ENCODE assay signal across 21 cellular contexts in the genomic region with DNA sequence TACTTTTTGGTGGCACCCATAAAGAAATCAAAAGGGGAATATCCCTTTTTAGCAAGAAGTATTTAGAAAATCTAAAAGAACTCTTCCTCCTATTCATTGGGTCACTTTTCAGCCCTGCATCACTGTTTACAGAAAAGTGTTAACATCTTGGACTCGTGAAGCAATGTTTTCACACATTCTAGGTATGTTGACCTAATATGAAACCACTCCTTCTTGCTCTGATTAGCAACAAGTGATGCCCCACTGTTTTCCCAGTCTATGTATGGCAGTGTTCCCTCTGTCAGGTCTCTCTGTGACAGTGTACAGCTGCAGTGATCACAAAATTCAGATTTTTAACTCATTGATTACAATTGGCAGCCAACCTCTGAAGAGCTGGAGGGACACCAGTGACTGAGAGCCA.
DNase-seq lines count a peak whose midpoint lies in the region; ATAC-seq and TF ChIP-seq lines count a peak whose summit lies in the region.
"Had no signal": no experiment of that assay in that cellular context is flagged by ENCODE, and none has a peak within 500 bp of the region (broad histone marks: within the 10 kb centered on the region; RNA-seq: fewer than 3 reads in every experiment).

No MANE protein-coding gene starts in this region.

- H3K9me3 Mint-ChIP-seq in MCF 10A (ENCODE audit: unreplicated experiment) (no peaks in the 10 kb centered on the region), nephron progenitor cell (no peaks in the 10 kb centered on the region)
- H3K9me3 Mint-ChIP-seq: activated CD4-positive, alpha-beta memory T cell treated with anti-CD3 and anti-CD28 coated beads, Interleukin-2, amount 10 ng/mL, durations not matched to agents 7 days and 5 days; endodermal cell; immature natural killer cell; naive B cell had no signal

- H3K4me2 ChIP-seq in hepatocyte = no peak overlapping the region

- 46% methylated on average over 1 of the region's 1 CpG for WGBS in hepatocyte (ENCODE audit: low lambda C conversion rate, missing lambda C conversion rate)
- WGBS in upper lobe of left lung, 2 donors = 55% methylated on average over 1 of the region's 1 CpG

- H3K27me3 Mint-ChIP-seq in MCF 10A (ENCODE audit: insufficient read depth, unreplicated experiment) = no peaks in the 10 kb centered on the region
- H3K27me3 Mint-ChIP-seq in nephron progenitor cell (ENCODE audit: low read depth, poor library complexity) = peaks cover 14% of the 10 kb centered on the region
- H3K27me3 Mint-ChIP-seq: activated CD4-positive, alpha-beta memory T cell treated with anti-CD3 and anti-CD28 coated beads, Interleukin-2, amount 10 ng/mL, durations not matched to agents 7 days and 5 days; naive B cell had no signal

- CTCF ChIA-PET in MCF 10A (lab: Yijun Ruan, JAX) = interaction anchor here (0.5 to 0.9 kb wide), 4 partner anchors 23 to 152 kb away, joined by 3 to 5 read pairs (median 3); no protein-coding TSS in a partner anchor

- H3K4me1 ChIP-seq in breast epithelium (no peaks in the 10 kb centered on the region), hepatocyte (ENCODE audit: insufficient read depth) (no peaks in the 10 kb centered on the region), upper lobe of left lung (peaks cover 0 to 8% (median 6%) of the 10 kb centered on the region in 4 donors)
- H3K4me1 ChIP-seq: ascending aorta, vagina had no signal

- ATAC-seq in upper lobe of left lung (ENCODE audit: low FRiP score in 2 of 2) = peak; percentile 69 to 91
- ATAC-seq: K562 had no signal

- BruUV-seq in MCF 10A (replicated peaks; lab: Mats Ljungman, UMichigan) = no TSS peak

- TF ChIP-seq EP300 in upper lobe of left lung (IDR thresholded peaks at IDR 0.05) = no peak

- no peak for TF ChIP-seq CTCF in MCF 10A (IDR thresholded peaks at IDR 0.05; ENCODE audit: unreplicated experiment)
- no peak for TF ChIP-seq CTCF in breast epithelium (IDR thresholded peaks at IDR 0.05)
- TF ChIP-seq CTCF in hepatocyte (IDR thresholded peaks at IDR 0.05; ENCODE audit: poor library complexity) = no peak
- no peak for TF ChIP-seq CTCF in upper lobe of left lung (IDR thresholded peaks at IDR 0.05)
- no peak for TF ChIP-seq CTCF in nephron progenitor cell (IDR thresholded peaks at IDR 0.05)

- no peak overlapping the region for H3K27ac ChIP-seq in breast epithelium
- H3K27ac ChIP-seq in hepatocyte = peak overlapping the region; percentile 66
- H3K27ac ChIP-seq in upper lobe of left lung = peak overlapping the region in 3 of 4 donors; percentile 28 to 75 (median 71)
- H3K27ac ChIP-seq: ascending aorta, skin epidermis, vagina had no signal

- H3K36me3 ChIP-seq in breast epithelium (no peaks in the 10 kb centered on the region), hepatocyte (replicated peaks; ENCODE audit: insufficient read depth, low read depth) (no peaks in the 10 kb centered on the region), upper lobe of left lung (no peaks in the 10 kb centered on the region)
- H3K36me3 ChIP-seq: ascending aorta, vagina had no signal

- H3K4me3 Mint-ChIP-seq in MCF 10A (ENCODE audit: unreplicated experiment) (no peak overlapping the region), nephron progenitor cell (no peak overlapping the region)
- H3K4me3 Mint-ChIP-seq: activated CD4-positive, alpha-beta memory T cell treated with anti-CD3 and anti-CD28 coated beads, Interleukin-2, amount 10 ng/mL, durations not matched to agents 7 days and 5 days; endodermal cell; immature natural killer cell; naive B cell had no signal

- no peak overlapping the region for H2AFZ ChIP-seq in hepatocyte

- DNase-seq in MCF 10A (ENCODE audit: unreplicated experiment) (peak; percentile 38), breast epithelium (ENCODE audit: low spot score in 2 of 2) (no peak), NCI-H69 (lab: John Stamatoyannopoulos, UW) (peak; percentile 38), hepatocyte (ENCODE audit: low spot score) (peak; percentile 37), upper lobe of left lung (peak in 1 of 2 donors; percentile 51), nephron progenitor cell (no peak), iPS-NIHi11 (ENCODE audit: low spot score) (no peak), epidermal melanocyte (ENCODE audit: insufficient read length, low spot score) (no peak)
- DNase-seq: activated CD4-positive, alpha-beta memory T cell treated with anti-CD3 and anti-CD28 coated beads, Interleukin-2, amount 10 ng/mL, durations not matched to agents 7 days and 5 days; activated naive CD4-positive, alpha-beta T cell treated with anti-CD3 and anti-CD28 coated beads, Interleukin-2, amount 50 U/mL, for 16 hours; activated T-cell treated with anti-CD3 and anti-CD28 coated beads, Interleukin-2, amount 50 U/mL, for 48 hours; C1 segment of cervical spinal cord; head of caudate nucleus; immature natural killer cell; naive B cell; stimulated activated CD4-positive, alpha-beta T cell treated with anti-CD3 and anti-CD28 coated beads, Interleukin-4, amount 100 ng/mL, for 4 hours had no signal

- H3K36me3 Mint-ChIP-seq in MCF 10A (ENCODE audit: insufficient read depth, unreplicated experiment) (peaks cover 8% of the 10 kb centered on the region), nephron progenitor cell (ENCODE audit: low read depth) (no peaks in the 10 kb centered on the region)
- H3K36me3 Mint-ChIP-seq: immature natural killer cell, naive B cell had no signal

- peaks cover 22% of the 10 kb centered on the region for H3K4me1 Mint-ChIP-seq in MCF 10A (ENCODE audit: insufficient read depth, unreplicated experiment)
- H3K4me1 Mint-ChIP-seq in nephron progenitor cell = peaks cover 40% of the 10 kb centered on the region
- H3K4me1 Mint-ChIP-seq: naive B cell had no signal

- H3K4me3 ChIP-seq in breast epithelium (no peak overlapping the region), hepatocyte (no peak overlapping the region), upper lobe of left lung (no peak overlapping the region)
- H3K4me3 ChIP-seq: ascending aorta, K562, skin epidermis, vagina had no signal

- H3K9me3 ChIP-seq in breast epithelium = no peaks in the 10 kb centered on the region
- H3K9me3 ChIP-seq in hepatocyte (ENCODE audit: low read depth) = no peaks in the 10 kb centered on the region
- no peaks in the 10 kb centered on the region for H3K9me3 ChIP-seq in upper lobe of left lung
- H3K9me3 ChIP-seq: ascending aorta, vagina had no signal

- H3K27ac Mint-ChIP-seq in MCF 10A (ENCODE audit: low read depth, unreplicated experiment) (peak overlapping the region; percentile 44), nephron progenitor cell (no peak overlapping the region)
- H3K27ac Mint-ChIP-seq: activated CD4-positive, alpha-beta memory T cell treated with anti-CD3 and anti-CD28 coated beads, Interleukin-2, amount 10 ng/mL, durations not matched to agents 7 days and 5 days had no signal

- TF ChIP-seq POLR2A in breast epithelium (IDR thresholded peaks at IDR 0.05) = no peak
- TF ChIP-seq POLR2A in upper lobe of left lung (IDR thresholded peaks at IDR 0.05) = no peak

- no peaks in the 10 kb centered on the region for H4K20me1 ChIP-seq in hepatocyte (ENCODE audit: insufficient read depth, poor library complexity, severe bottlenecking)

- H3K27me3 ChIP-seq in breast epithelium = no peaks in the 10 kb centered on the region
- no peaks in the 10 kb centered on the region for H3K27me3 ChIP-seq in hepatocyte
- H3K27me3 ChIP-seq in upper lobe of left lung = no peaks in the 10 kb centered on the region
- H3K27me3 ChIP-seq: ascending aorta, vagina had no signal

- intact Hi-C loops in MCF 10A (cut with micrococcal nuclease) = no loop called here
- intact Hi-C loops in breast epithelium (cut with DNase I; ENCODE audit: low total_unique reads) = no loop called here

- POLR2A ChIA-PET in MCF 10A (lab: Yijun Ruan, JAX) = interaction anchor here (1.3 to 2.0 kb wide), 4 partner anchors 9 to 36 kb away, joined by 4 to 12 read pairs (median 4); no protein-coding TSS in a partner anchor

- no peaks in the 10 kb centered on the region for H3K79me2 ChIP-seq in hepatocyte

- no peaks in the 10 kb centered on the region for H3K9me2 ChIP-seq in hepatocyte (replicated peaks; ENCODE audit: insufficient read depth)

Comparison
In these comparisons a context has a peak if more than half of its experiments do, and no peak if none do; other contexts are left out.
1. DNase-seq: peak in MCF 10A (single experiment), NCI-H69 (single experiment) and hepatocyte (single experiment); none in breast epithelium (0 of 2), nephron progenitor cell (single experiment), iPS-NIHi11 (single experiment) and epidermal melanocyte (single experiment).
2. H3K27ac ChIP-seq: peak in hepatocyte (single experiment) and upper lobe of left lung (3 of 4); none in breast epithelium (0 of 2).